Comparison of ENCODE assay signal across 22 cellular contexts in genomic region chr1:233406339-233406960, GRCh38.
DNase-seq lines count a peak whose midpoint lies in the region; ATAC-seq and TF ChIP-seq lines count a peak whose summit lies in the region.
"Had no signal": no experiment of that assay in that cellular context is flagged by ENCODE, and none has a peak within 500 bp of the region (broad histone marks: within the 10 kb centered on the region; RNA-seq: fewer than 3 reads in every experiment).

No MANE protein-coding gene starts in this region.

- ATAC-seq in activated T-cell treated with anti-CD3 and anti-CD28 coated beads, Interleukin-2, amount 50 U/mL, for 72 hours (replicated peaks in 1 of 2): peak; percentile 59 to 65
- ATAC-seq: GM23338, PC-3, Right ventricle myocardium inferior had no signal

- H3K4me3 Mint-ChIP-seq in activated T-cell treated with anti-CD3 and anti-CD28 coated beads, Interleukin-2, amount 50 U/mL, for 72 hours: peak overlapping the region in 1 of 2 donors; percentile 80
- no peak overlapping the region for H3K4me3 Mint-ChIP-seq in activated T-helper 2 cell treated with anti-CD3 and anti-CD28 coated beads, Interferon-gamma antibody, Interleukin-2, Interleukin-4, amounts not matched to agents 10 μg/mL and 5 μg/mL and 100 μg/mL, durations not matched to agents 14 hours and 24 hours and 36 hours (ENCODE audit: low read depth)
- H3K4me3 Mint-ChIP-seq: GM23338 had no signal

- H3K9me3 ChIP-seq in trophoblast cell (ENCODE audit: insufficient read depth, low read depth, low read length): no peaks in the 10 kb centered on the region

- no peak overlapping the region for H2BK12ac ChIP-seq in trophoblast cell (ENCODE audit: low read length)

- H4K12ac ChIP-seq in trophoblast cell (ENCODE audit: low read depth, low read length): no peak overlapping the region

- peak in 1 of 2 donors; percentile 12 for DNase-seq in activated T-cell treated with anti-CD3 and anti-CD28 coated beads, Interleukin-2, amount 50 U/mL, for 72 hours
- no peak for DNase-seq in activated T-cell treated with anti-CD3 and anti-CD28 coated beads, Interleukin-2, amount 50 U/mL, for 1 hour
- DNase-seq in NCI-H2107 treated with DMSO at 0.1 percent for 48 hours (lab: John Stamatoyannopoulos, UW; ENCODE audit: unreplicated experiment): peak; percentile 16
- no peak for DNase-seq in activated T-helper 2 cell treated with anti-CD3 and anti-CD28 coated beads, Interferon-gamma antibody, Interleukin-2, Interleukin-4, amounts not matched to agents 10 μg/mL and 5 μg/mL and 100 μg/mL, durations not matched to agents 14 hours and 24 hours and 36 hours (ENCODE audit: low spot score)
- peak; percentile 75 to 91 for DNase-seq in trophoblast cell
- DNase-seq in epidermal melanocyte (ENCODE audit: insufficient read length, low spot score): no peak
- DNase-seq in GM13977 (ENCODE audit: low spot score): no peak
- DNase-seq: activated CD4-positive, alpha-beta T cell treated with anti-CD3 and anti-CD28 coated beads for 48 hours; activated CD8-positive, alpha-beta memory T cell treated with anti-CD3 and anti-CD28 coated beads, Interleukin-2, amount 50 U/mL, for 4 hours; activated gamma-delta T cell; Calu3; kidney; NCI-H1105; NCI-H2081; NCI-H446 treated with DMSO at 0.1 percent for 48 hours; occipital lobe; PC-3; stimulated activated CD4-positive, alpha-beta T cell treated with anti-CD3 and anti-CD28 coated beads, Interleukin-1b, Interleukin-23, amount 100 ng/mL, for 48 hours had no signal

- no peak overlapping the region for H3K4me2 ChIP-seq in trophoblast cell (ENCODE audit: low read length)
- H3K4me2 ChIP-seq: GM23338 had no signal

- peak overlapping the region; percentile 68 for H3K27ac Mint-ChIP-seq in activated T-cell treated with anti-CD3 and anti-CD28 coated beads, Interleukin-2, amount 50 U/mL, for 72 hours
- peak overlapping the region; percentile 18 for H3K27ac Mint-ChIP-seq in activated T-helper 2 cell treated with anti-CD3 and anti-CD28 coated beads, Interferon-gamma antibody, Interleukin-2, Interleukin-4, amounts not matched to agents 10 μg/mL and 5 μg/mL and 100 μg/mL, durations not matched to agents 14 hours and 24 hours and 36 hours
- H3K27ac Mint-ChIP-seq: GM23338 had no signal

- no peaks in the 10 kb centered on the region for H3K27me3 ChIP-seq in trophoblast cell (ENCODE audit: insufficient read depth, low read length)
- H3K27me3 ChIP-seq: cardiac muscle cell had no signal

- in situ Hi-C loops in GM13977 (cut with MboI; ENCODE audit: low pct_unique_long_range_greater_than_20kb, low sequenced_read_pairs, unreplicated experiment): no loop called here

- TF ChIP-seq CTCF in GM13977 (IDR thresholded peaks at IDR 0.05; ENCODE audit: extremely low read depth, insufficient read depth, missing control alignments): no peak

- H3K79me2 ChIP-seq in trophoblast cell (ENCODE audit: control insufficient read depth, insufficient read depth, low read length, poor library complexity): no peaks in the 10 kb centered on the region

- H3K14ac ChIP-seq in trophoblast cell (ENCODE audit: low read length): no peak overlapping the region

- no peak overlapping the region for H2BK120ac ChIP-seq in trophoblast cell (ENCODE audit: insufficient read depth, low read length, poor library complexity)

- H3K18ac ChIP-seq in trophoblast cell (ENCODE audit: low read length): no peak overlapping the region

- H3K4me1 ChIP-seq in trophoblast cell (ENCODE audit: control insufficient read depth in 1 of 2, insufficient read depth in 2 of 2, low read length in 2 of 2): no peaks in the 10 kb centered on the region

- H3K4me3 ChIP-seq in trophoblast cell (ENCODE audit: low read depth, low read length): no peak overlapping the region
- H3K4me3 ChIP-seq: cardiac muscle cell, GM23338 had no signal

- H4K91ac ChIP-seq in trophoblast cell (ENCODE audit: low read depth, low read length): no peak overlapping the region

- H3K9ac ChIP-seq in trophoblast cell (ENCODE audit: low read length): no peak overlapping the region

- no peak overlapping the region for H2AK5ac ChIP-seq in trophoblast cell (ENCODE audit: low read length)

- peaks cover 2 to 8% of the 10 kb centered on the region in 2 donors for H3K9me3 Mint-ChIP-seq in activated T-cell treated with anti-CD3 and anti-CD28 coated beads, Interleukin-2, amount 50 U/mL, for 72 hours
- H3K9me3 Mint-ChIP-seq in activated T-helper 2 cell treated with anti-CD3 and anti-CD28 coated beads, Interferon-gamma antibody, Interleukin-2, Interleukin-4, amounts not matched to agents 10 μg/mL and 5 μg/mL and 100 μg/mL, durations not matched to agents 14 hours and 24 hours and 36 hours: peaks cover 27% of the 10 kb centered on the region

- peak overlapping the region; percentile 19 for H3K27ac ChIP-seq in trophoblast cell (ENCODE audit: low read depth, low read length)
- H3K27ac ChIP-seq: C4-2B, cardiac muscle cell had no signal

- H3K36me3 Mint-ChIP-seq in activated T-cell treated with anti-CD3 and anti-CD28 coated beads, Interleukin-2, amount 50 U/mL, for 72 hours (ENCODE audit: insufficient read depth in 2 of 2): peaks cover 9 to 12% of the 10 kb centered on the region in 2 donors
- H3K36me3 Mint-ChIP-seq in activated T-helper 2 cell treated with anti-CD3 and anti-CD28 coated beads, Interferon-gamma antibody, Interleukin-2, Interleukin-4, amounts not matched to agents 10 μg/mL and 5 μg/mL and 100 μg/mL, durations not matched to agents 14 hours and 24 hours and 36 hours (ENCODE audit: low read depth): peaks cover 18% of the 10 kb centered on the region

- H3K4ac ChIP-seq in trophoblast cell (ENCODE audit: low read depth, low read length): no peak overlapping the region

- H4K8ac ChIP-seq in trophoblast cell (ENCODE audit: low read depth, low read length): no peak overlapping the region

- no peak overlapping the region for H3K23ac ChIP-seq in trophoblast cell (ENCODE audit: low read length)

- H3K4me1 Mint-ChIP-seq in activated T-cell treated with anti-CD3 and anti-CD28 coated beads, Interleukin-2, amount 50 U/mL, for 72 hours (ENCODE audit: low read depth): peaks cover 28% of the 10 kb centered on the region
- H3K4me1 Mint-ChIP-seq in activated T-helper 2 cell treated with anti-CD3 and anti-CD28 coated beads, Interferon-gamma antibody, Interleukin-2, Interleukin-4, amounts not matched to agents 10 μg/mL and 5 μg/mL and 100 μg/mL, durations not matched to agents 14 hours and 24 hours and 36 hours (ENCODE audit: low read depth): peaks cover 22% of the 10 kb centered on the region

- no peak overlapping the region for H2AFZ ChIP-seq in trophoblast cell (ENCODE audit: insufficient read depth, low read length, poor library complexity)
- H2AFZ ChIP-seq: GM23338 had no signal

- WGBS in trophoblast cell (ENCODE audit: extremely low coverage, insufficient coverage, insufficient read length): no CpG with 5 or more reads among the region's 4 CpGs

- H3K27me3 Mint-ChIP-seq in activated T-cell treated with anti-CD3 and anti-CD28 coated beads, Interleukin-2, amount 50 U/mL, for 72 hours (ENCODE audit: low read depth): peaks cover 33% of the 10 kb centered on the region
- H3K27me3 Mint-ChIP-seq in activated T-helper 2 cell treated with anti-CD3 and anti-CD28 coated beads, Interferon-gamma antibody, Interleukin-2, Interleukin-4, amounts not matched to agents 10 μg/mL and 5 μg/mL and 100 μg/mL, durations not matched to agents 14 hours and 24 hours and 36 hours (ENCODE audit: low read depth): peaks cover 13% of the 10 kb centered on the region

- no peak overlapping the region for H2BK5ac ChIP-seq in trophoblast cell (ENCODE audit: low read depth, low read length, poor library complexity)

- no peaks in the 10 kb centered on the region for H3K79me1 ChIP-seq in trophoblast cell (ENCODE audit: low read length)

- intact Hi-C loops in activated T-helper 2 cell treated with anti-CD3 and anti-CD28 coated beads, Interferon-gamma antibody, Interleukin-2, Interleukin-4, amounts not matched to agents 10 μg/mL and 5 μg/mL and 100 μg/mL, durations not matched to agents 14 hours and 24 hours and 36 hours (cut with micrococcal nuclease): loop anchor here (5.0 kb wide), 2 partner anchors 101 to 191 kb away; no protein-coding TSS in a partner anchor

- H3K36me3 ChIP-seq in trophoblast cell (ENCODE audit: control insufficient read depth in 1 of 2, insufficient read depth in 2 of 2, low read length in 2 of 2): no peaks in the 10 kb centered on the region
- H3K36me3 ChIP-seq: cardiac muscle cell had no signal

Comparison
In these comparisons a context has a peak if more than half of its experiments do, and no peak if none do; other contexts are left out.
1. DNase-seq: peak in NCI-H2107 treated with DMSO at 0.1 percent for 48 hours (single experiment) and trophoblast cell (2 of 2); none in activated T-cell treated with anti-CD3 and anti-CD28 coated beads, Interleukin-2, amount 50 U/mL, for 1 hour (single experiment), activated T-helper 2 cell treated with anti-CD3 and anti-CD28 coated beads, Interferon-gamma antibody, Interleukin-2, Interleukin-4, amounts not matched to agents 10 μg/mL and 5 μg/mL and 100 μg/mL, durations not matched to agents 14 hours and 24 hours and 36 hours (single experiment), epidermal melanocyte (single experiment) and GM13977 (single experiment).